ENCODE assay signal across 8 cellular contexts in the genomic region with DNA sequence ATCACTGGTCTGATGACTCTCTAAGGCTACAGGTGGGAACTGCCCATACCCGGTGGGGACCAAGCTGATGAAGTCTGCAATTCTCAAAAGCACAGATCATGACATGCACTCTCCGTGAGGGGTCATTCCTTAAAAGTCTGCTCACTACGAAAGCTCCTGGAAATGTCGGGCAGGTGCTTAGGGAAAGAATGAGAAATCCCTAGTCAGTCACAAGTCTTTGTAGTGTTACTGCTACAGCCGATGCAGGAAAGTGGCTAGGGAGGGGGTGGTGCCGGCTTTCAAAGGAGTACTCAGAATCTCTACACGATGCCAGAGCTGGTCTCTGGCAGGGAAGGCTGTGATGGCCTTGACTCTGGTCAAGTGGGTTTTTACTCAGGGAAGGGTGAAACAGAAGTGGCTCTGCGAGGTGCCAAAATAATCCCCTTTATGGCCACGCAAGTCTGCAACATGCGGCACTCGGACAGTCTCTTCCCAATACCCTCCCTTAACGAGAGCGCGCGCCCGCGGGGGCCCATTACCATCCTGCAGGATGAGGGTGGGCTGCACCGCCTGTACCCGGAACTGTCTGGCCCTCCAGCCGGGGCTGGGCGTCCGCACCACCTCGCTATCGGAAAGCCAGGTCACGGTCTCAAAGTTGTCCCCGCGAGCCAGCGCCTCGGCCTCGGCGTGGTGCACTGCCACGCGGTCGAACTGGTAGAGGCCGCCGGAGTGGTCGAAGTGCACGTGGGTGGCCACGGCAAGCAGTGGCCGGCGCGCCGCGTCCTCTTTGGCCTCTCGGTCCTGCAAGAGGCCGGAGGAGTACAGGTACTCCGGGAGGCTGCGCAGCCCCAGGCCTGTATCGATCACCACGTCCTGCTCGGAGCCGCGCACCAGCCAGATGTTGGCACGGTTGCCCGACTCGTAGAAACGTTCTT. TPM values are rescaled to one million over a fixed set of nuclear protein-coding genes. Genes with fewer than 3 reads are reported as not detected.
A peak's percentile ranks its signal among the peaks of the same experiment; 100 is the strongest.
DNase-seq lines count a peak whose midpoint lies in the region; ATAC-seq and TF ChIP-seq lines count a peak whose summit lies in the region.

No MANE protein-coding gene starts in this region.

- intact Hi-C loops in breast epithelium (cut with DNase I; ENCODE audit: low total_unique reads) = loop anchor here (1.0 kb wide), 1 partner anchor 41 kb away; no protein-coding TSS in a partner anchor

- H4K20me1 ChIP-seq in DND-41 (ENCODE audit: insufficient read depth, low read length) (peaks cover 3% of the 10 kb centered on the region; the same call in 1 of the 2 replicates), SU-DHL-6 (ENCODE audit: low read depth, low read length) (no peaks in the 10 kb centered on the region), smooth muscle cell (ENCODE audit: low read depth) (no peaks in the 10 kb centered on the region)

- no peaks in the 10 kb centered on the region for H3K9me2 ChIP-seq in SU-DHL-6 (replicated peaks; ENCODE audit: insufficient read depth, low read length)

- H3K27me3 ChIP-seq in DND-41 (ENCODE audit: insufficient read depth, low read length, poor library complexity) (no peaks in the 10 kb centered on the region), HUES6 (ENCODE audit: control insufficient read depth, insufficient read depth, low read length) (no peaks in the 10 kb centered on the region), SU-DHL-6 (ENCODE audit: low read length) (no peaks in the 10 kb centered on the region), breast epithelium (no peaks in the 10 kb centered on the region), smooth muscle cell (ENCODE audit: low read depth) (no peaks in the 10 kb centered on the region)

- H3F3A ChIP-seq in SU-DHL-6 (ENCODE audit: insufficient read depth) = 0 out of 2 replicates have a peak, but pooled peaks cover 4% of the 10 kb centered on the region
- H3F3A ChIP-seq in smooth muscle cell (ENCODE audit: low read depth) = no peaks in the 10 kb centered on the region

- ATAC-seq in DND-41 (ENCODE audit: insufficient read depth, low read depth) (peak; percentile 24), GM21381 (IDR thresholded peaks at IDR 0.05; ENCODE audit: unreplicated experiment) (peak; percentile 16)

- peaks cover 8% of the 10 kb centered on the region for H3K36me3 ChIP-seq in DND-41 (ENCODE audit: insufficient read depth, low read length)
- H3K36me3 ChIP-seq in HUES6 (ENCODE audit: control insufficient read depth, insufficient read depth, low read length) = no peaks in the 10 kb centered on the region
- H3K36me3 ChIP-seq in SU-DHL-6 (ENCODE audit: low read length) = no peaks in the 10 kb centered on the region
- H3K36me3 ChIP-seq in breast epithelium = no peaks in the 10 kb centered on the region
- H3K36me3 ChIP-seq in smooth muscle cell (ENCODE audit: low read depth) = no peaks in the 10 kb centered on the region

- TF ChIP-seq CTCF in DND-41 (IDR thresholded peaks at IDR 0.05; ENCODE audit: borderline replicate concordance, extremely low read depth, low read length, poor library complexity, severe bottlenecking) (no peak), SU-DHL-6 (IDR thresholded peaks at IDR 0.05; ENCODE audit: insufficient read depth, low read length, poor library complexity, severe bottlenecking) (no peak), breast epithelium (IDR thresholded peaks at IDR 0.05) (no peak), smooth muscle cell (IDR thresholded peaks at IDR 0.05; ENCODE audit: borderline replicate concordance, insufficient read depth, poor library complexity, severe bottlenecking) (no peak)

- peak overlapping the region; percentile 67 to 91 for H3K4me3 ChIP-seq in DND-41 (ENCODE audit: low read depth in 1 of 2, low read length in 2 of 2)
- peak overlapping the region; percentile 96 for H3K4me3 ChIP-seq in HUES6 (ENCODE audit: low read depth, low read length)
- peak overlapping the region; percentile 82 for H3K4me3 ChIP-seq in SU-DHL-6 (ENCODE audit: insufficient read depth, low read length, poor library complexity, severe bottlenecking)
- H3K4me3 ChIP-seq in breast epithelium = peak overlapping the region; percentile 60 to 86 (median 71)
- peak overlapping the region; percentile 86 for H3K4me3 ChIP-seq in smooth muscle cell

- H3K79me2 ChIP-seq in DND-41 (ENCODE audit: insufficient read depth, low read length) (peaks cover 35% of the 10 kb centered on the region), SU-DHL-6 (ENCODE audit: insufficient read depth, low read length) (peaks cover 78% of the 10 kb centered on the region), smooth muscle cell (ENCODE audit: low read depth) (peaks cover 7% of the 10 kb centered on the region)

- H3K4me2 ChIP-seq in DND-41 (ENCODE audit: insufficient read depth, low read length) (peak overlapping the region; percentile 80), SU-DHL-6 (ENCODE audit: low read depth, low read length, poor library complexity, severe bottlenecking) (peak overlapping the region; percentile 80), smooth muscle cell (peak overlapping the region; percentile 97)

- H3K9me3 ChIP-seq in DND-41 (ENCODE audit: insufficient read depth, low read length, severe bottlenecking) (no peaks in the 10 kb centered on the region), HUES6 (ENCODE audit: control insufficient read depth, insufficient read depth, low read depth, low read length) (no peaks in the 10 kb centered on the region), SU-DHL-6 (ENCODE audit: insufficient read depth, low read length) (no peaks in the 10 kb centered on the region), breast epithelium (no peaks in the 10 kb centered on the region), smooth muscle cell (replicated peaks; ENCODE audit: low read depth) (no peaks in the 10 kb centered on the region)

- TF ChIP-seq POLR2A in breast epithelium (IDR thresholded peaks at IDR 0.05) = no peak

- H2AFZ ChIP-seq in DND-41 (ENCODE audit: low read depth, low read length) (peak overlapping the region; percentile 97), SU-DHL-6 (ENCODE audit: low read depth, low read length, severe bottlenecking) (peak overlapping the region; percentile 72), smooth muscle cell (ENCODE audit: low read depth) (peak overlapping the region; percentile 98)

- H3K4me1 ChIP-seq in DND-41 (ENCODE audit: insufficient read depth, low read length) = peaks cover 55% of the 10 kb centered on the region
- H3K4me1 ChIP-seq in HUES6 (ENCODE audit: control insufficient read depth, insufficient read depth, low read length) = peaks cover 23% of the 10 kb centered on the region
- H3K4me1 ChIP-seq in breast epithelium = no peaks in the 10 kb centered on the region
- peaks cover 23% of the 10 kb centered on the region for H3K4me1 ChIP-seq in smooth muscle cell (ENCODE audit: low read depth)

- peak; percentile 55 for DNase-seq in DND-41
- no peak for DNase-seq in breast epithelium (ENCODE audit: low spot score in 2 of 2)
- peak; percentile 31 for DNase-seq in iris pigment epithelial cell (ENCODE audit: low read depth)
- DNase-seq in smooth muscle cell (lab: John Stamatoyannopoulos, UW; ENCODE audit: unreplicated experiment) = peak; percentile 35
- no peak for DNase-seq in NCI-H1436 (lab: John Stamatoyannopoulos, UW)

- H3K9ac ChIP-seq in DND-41 (ENCODE audit: low read depth, low read length) (peak overlapping the region; percentile 88), HUES6 (ENCODE audit: low read length) (peak overlapping the region; percentile 85), SU-DHL-6 (ENCODE audit: low read length) (peak overlapping the region; percentile 82), smooth muscle cell (ENCODE audit: low read depth) (peak overlapping the region; percentile 27)

- WGBS in smooth muscle cell (ENCODE audit: low lambda C conversion rate) = 2% methylated on average over 57 of the region's 57 CpGs

- peak overlapping the region; percentile 89 for H3K27ac ChIP-seq in DND-41 (ENCODE audit: low read length)
- H3K27ac ChIP-seq in HUES6 (ENCODE audit: low read depth, low read length) = peak overlapping the region; percentile 15; the same call in 1 of the 2 replicates
- H3K27ac ChIP-seq in SU-DHL-6 (ENCODE audit: low read depth, low read length) = peak overlapping the region; percentile 68
- peak overlapping the region; percentile 51 to 70 for H3K27ac ChIP-seq in breast epithelium
- no peak overlapping the region for H3K27ac ChIP-seq in smooth muscle cell (ENCODE audit: low read depth)

RNA-seq across cellular contexts. Expression of gene MBLAC2, which starts 1.0 kb away (rescaled TPM):
- total RNA-seq in breast epithelium (1 to 10 TPM; 4.5 to 10.0 (median 5.2) TPM), smooth muscle cell (3.7 and 3.8 TPM in 2 replicates)
- polyA plus RNA-seq in smooth muscle cell = 1.8 and 1.9 TPM in 2 replicates

RNA-seq across cellular contexts. Expression of gene POLR3G, which starts 1.1 kb away (rescaled TPM):
- total RNA-seq in breast epithelium (1 to 10 TPM; 2.0 to 4.8 (median 2.4) TPM), smooth muscle cell (1.0 and 2.3 TPM in 2 replicates)
- polyA plus RNA-seq in smooth muscle cell = 1.2 and 1.6 TPM in 2 replicates

RNA-seq across cellular contexts. Expression of gene LYSMD3, which starts 55.8 kb away (rescaled TPM):
- total RNA-seq in breast epithelium (10 to 100 TPM; 11.5 to 19.3 (median 15.7) TPM), smooth muscle cell (52.5 and 53.0 TPM in 2 replicates)
- polyA plus RNA-seq in smooth muscle cell = 14.3 and 15.1 TPM in 2 replicates

Comparison
In these comparisons a context has a peak if more than half of its experiments do, and no peak if none do; other contexts are left out.
1. DNase-seq: peak in DND-41 (single experiment), iris pigment epithelial cell (single experiment) and smooth muscle cell (single experiment); none in breast epithelium (0 of 2) and NCI-H1436 (single experiment).
2. H3K9ac ChIP-seq: peak in every context shown above with its lines; median percentile 88 in DND-41; 85 in HUES6; 82 in SU-DHL-6; 27 in smooth muscle cell.
3. Peak in every context shown above with its lines, with median percentiles within 50 percentile points of each other: H2AFZ ChIP-seq, H3K4me2 ChIP-seq and H3K4me3 ChIP-seq.